In genomic region chr2:227860116-227860724, GRCh38 we compare ENCODE assay signal across 1 cellular context.
TF ChIP-seq lines count a peak whose summit lies in the region.

No MANE protein-coding gene starts in this region.

TF ChIP-seq in GM23338, 12 proteins besides CTCF, POLR2A, EP300 and RAD21 (continued from another document):
- TF ChIP-seq, protein P1, sequence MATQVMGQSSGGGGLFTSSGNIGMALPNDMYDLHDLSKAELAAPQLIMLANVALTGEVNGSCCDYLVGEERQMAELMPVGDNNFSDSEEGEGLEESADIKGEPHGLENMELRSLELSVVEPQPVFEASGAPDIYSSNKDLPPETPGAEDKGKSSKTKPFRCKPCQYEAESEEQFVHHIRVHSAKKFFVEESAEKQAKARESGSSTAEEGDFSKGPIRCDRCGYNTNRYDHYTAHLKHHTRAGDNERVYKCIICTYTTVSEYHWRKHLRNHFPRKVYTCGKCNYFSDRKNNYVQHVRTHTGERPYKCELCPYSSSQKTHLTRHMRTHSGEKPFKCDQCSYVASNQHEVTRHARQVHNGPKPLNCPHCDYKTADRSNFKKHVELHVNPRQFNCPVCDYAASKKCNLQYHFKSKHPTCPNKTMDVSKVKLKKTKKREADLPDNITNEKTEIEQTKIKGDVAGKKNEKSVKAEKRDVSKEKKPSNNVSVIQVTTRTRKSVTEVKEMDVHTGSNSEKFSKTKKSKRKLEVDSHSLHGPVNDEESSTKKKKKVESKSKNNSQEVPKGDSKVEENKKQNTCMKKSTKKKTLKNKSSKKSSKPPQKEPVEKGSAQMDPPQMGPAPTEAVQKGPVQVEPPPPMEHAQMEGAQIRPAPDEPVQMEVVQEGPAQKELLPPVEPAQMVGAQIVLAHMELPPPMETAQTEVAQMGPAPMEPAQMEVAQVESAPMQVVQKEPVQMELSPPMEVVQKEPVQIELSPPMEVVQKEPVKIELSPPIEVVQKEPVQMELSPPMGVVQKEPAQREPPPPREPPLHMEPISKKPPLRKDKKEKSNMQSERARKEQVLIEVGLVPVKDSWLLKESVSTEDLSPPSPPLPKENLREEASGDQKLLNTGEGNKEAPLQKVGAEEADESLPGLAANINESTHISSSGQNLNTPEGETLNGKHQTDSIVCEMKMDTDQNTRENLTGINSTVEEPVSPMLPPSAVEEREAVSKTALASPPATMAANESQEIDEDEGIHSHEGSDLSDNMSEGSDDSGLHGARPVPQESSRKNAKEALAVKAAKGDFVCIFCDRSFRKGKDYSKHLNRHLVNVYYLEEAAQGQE (IDR thresholded peaks at IDR 0.05; ENCODE audit: unreplicated experiment), result no peak
- TF ChIP-seq ZNF114 (CRISPR knock-in tag; IDR thresholded peaks at IDR 0.05) (no peak), STAT1 (IDR thresholded peaks at IDR 0.05; ENCODE audit: unreplicated experiment) (no peak), ZNF462 (CRISPR knock-in tag; IDR thresholded peaks at IDR 0.05) (no peak), NANOG (IDR thresholded peaks at IDR 0.05; ENCODE audit: borderline replicate concordance) (no peak), CREB1 (CRISPR knock-in tag; IDR thresholded peaks at IDR 0.05; ENCODE audit: low read depth) (no peak), POLR2AphosphoS5 (IDR thresholded peaks at IDR 0.05; ENCODE audit: low read depth) (no peak), EZH2phosphoT487 (IDR thresholded peaks at IDR 0.05; ENCODE audit: unreplicated experiment) (no peak)
